In the genomic region with DNA sequence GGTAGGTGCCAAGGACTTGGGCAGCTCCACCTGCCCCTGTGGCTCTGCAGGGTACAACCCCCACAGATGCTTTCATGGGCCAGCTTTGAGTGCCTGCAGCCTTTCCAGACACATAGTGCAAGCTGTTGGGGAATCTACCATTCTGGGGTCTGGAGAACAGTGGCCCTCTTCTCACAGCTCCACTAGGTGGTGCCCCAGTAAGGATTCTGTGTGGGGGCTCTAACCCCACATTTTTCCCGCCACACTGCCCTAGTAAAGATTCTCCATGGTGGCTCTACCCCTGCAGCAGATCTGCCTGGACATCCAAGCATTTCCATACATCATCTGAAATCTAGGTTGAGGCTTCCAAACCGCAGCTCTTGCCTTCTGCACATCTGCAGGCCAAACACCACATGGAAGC, we compare ENCODE assay signal across 30 cellular contexts.
"Had no signal": no experiment of that assay in that cellular context is flagged by ENCODE, and none has a peak within 500 bp of the region (broad histone marks: within the 10 kb centered on the region; RNA-seq: fewer than 3 reads in every experiment).

No MANE protein-coding gene starts in this region.

- H3K79me2 ChIP-seq: hepatocyte had no signal

- H3K4me3 ChIP-seq: colonic mucosa, esophagus muscularis mucosa, gastroesophageal sphincter, heart left ventricle, hepatocyte, left lung, ovary, psoas muscle, skin epidermis, spleen, testis, tibial artery had no signal

- H3K4me1 ChIP-seq: colonic mucosa, foreskin keratinocyte, gastroesophageal sphincter, psoas muscle, testis had no signal

- H3K27me3 Mint-ChIP-seq: naive thymus-derived CD4-positive, alpha-beta T cell; stimulated activated memory B cell treated with anti-CD40 and anti-IgM and Interleukin-4, amounts not matched to agents 10 μg/mL and 1 μg/mL and 100 μg/mL, for 72 hours had no signal

- H3K27ac ChIP-seq: colonic mucosa, esophagus muscularis mucosa, foreskin keratinocyte, gastroesophageal sphincter, heart left ventricle, hepatocyte, left lung, ovary, psoas muscle, skin epidermis, spleen, testis, tibial artery had no signal

- H3K27ac Mint-ChIP-seq: dendritic cell treated with granulocyte-macrophage colony-stimulating factor and Interleukin-4, amounts not matched to agents 40 ng/mL and 50 ng/mL, for 4 days; endodermal cell; naive thymus-derived CD4-positive, alpha-beta T cell; nephron progenitor cell; stimulated activated memory B cell treated with anti-CD40 and anti-IgM and Interleukin-4, amounts not matched to agents 10 μg/mL and 1 μg/mL and 100 μg/mL, for 72 hours; type B pancreatic cell had no signal

- H3K4me3 Mint-ChIP-seq: dendritic cell treated with granulocyte-macrophage colony-stimulating factor and Interleukin-4, amounts not matched to agents 40 ng/mL and 50 ng/mL, for 4 days; endodermal cell; naive thymus-derived CD4-positive, alpha-beta T cell; nephron progenitor cell; stimulated activated memory B cell treated with anti-CD40 and anti-IgM and Interleukin-4, amounts not matched to agents 10 μg/mL and 1 μg/mL and 100 μg/mL, for 72 hours; type B pancreatic cell had no signal

- H3K27me3 ChIP-seq: colonic mucosa, esophagus muscularis mucosa, gastroesophageal sphincter, left lung, ovary, testis, tibial artery had no signal

- H3K9me3 Mint-ChIP-seq: type B pancreatic cell had no signal

- H2AFZ ChIP-seq: hepatocyte had no signal

- DNase-seq: colonic mucosa; effector CD8-positive, alpha-beta T cell; endodermal cell; foreskin keratinocyte; heart left ventricle; left cardiac atrium; left lung; mammary epithelial cell; mesendoderm; midbrain; naive thymus-derived CD4-positive, alpha-beta T cell; nephron progenitor cell; occipital lobe; ovary; posterior cingulate gyrus; psoas muscle; right cardiac atrium; spleen; stimulated activated CD4-positive, alpha-beta T cell treated with anti-CD3 and anti-CD28 coated beads, Interleukin-4, amount 100 ng/mL, for 4 hours; stimulated activated naive CD8-positive, alpha-beta T cell treated with anti-CD3 and anti-CD28 coated beads, Interleukin-15, Interleukin-2, amounts not matched to agents 100 U/mL and 50 U/mL, for 24 hours; substantia nigra; testis; tibial artery had no signal

- ATAC-seq: foreskin keratinocyte; gastroesophageal sphincter; heart left ventricle; left cardiac atrium; left lung; naive thymus-derived CD4-positive, alpha-beta T cell; psoas muscle; right cardiac atrium; stimulated activated memory B cell treated with anti-CD40 and anti-IgM and Interleukin-4, amounts not matched to agents 10 μg/mL and 1 μg/mL and 100 μg/mL, for 72 hours; stimulated activated naive CD8-positive, alpha-beta T cell treated with anti-CD3 and anti-CD28 coated beads, Interleukin-15, Interleukin-2, amounts not matched to agents 100 U/mL and 50 U/mL, for 24 hours had no signal

- H3K36me3 Mint-ChIP-seq: type B pancreatic cell had no signal

- H3K9me3 ChIP-seq: colonic mucosa, ovary, psoas muscle, testis had no signal

- H3K36me3 ChIP-seq: colonic mucosa, esophagus muscularis mucosa, gastroesophageal sphincter, heart left ventricle, left lung, ovary, spleen, tibial artery had no signal

- H3K4me2 ChIP-seq: hepatocyte had no signal
